In the genomic region with DNA sequence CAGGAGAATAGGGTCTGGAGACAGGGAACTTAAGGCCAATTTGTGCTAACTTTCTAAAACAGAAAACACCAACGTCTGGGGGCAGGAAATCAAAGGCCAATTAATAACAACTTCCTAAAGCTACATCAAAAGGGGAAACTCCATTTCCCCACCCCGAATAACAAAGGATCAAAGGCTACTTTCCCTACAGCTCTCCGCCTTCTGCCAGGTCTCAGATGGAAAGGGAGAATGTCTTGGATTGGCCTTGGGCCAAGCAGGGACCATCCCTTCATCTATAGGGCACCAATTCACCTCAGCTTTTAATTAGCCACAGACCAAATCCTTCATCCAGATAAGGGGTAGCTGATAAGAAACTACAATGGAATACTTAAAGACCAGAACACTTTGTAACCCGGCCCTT, we compare ENCODE assay signal across 9 cellular contexts.
"Had no signal": no experiment of that assay in that cellular context is flagged by ENCODE, and none has a peak within 500 bp of the region (broad histone marks: within the 10 kb centered on the region; RNA-seq: fewer than 3 reads in every experiment).

No MANE protein-coding gene starts in this region.

- H3K36me3 ChIP-seq: HAP-1 had no signal

- H3K9me3 ChIP-seq: HAP-1 had no signal

- H3K4me3 ChIP-seq: GM23338, HAP-1, K562 had no signal

- H3K27ac Mint-ChIP-seq: GM23338 had no signal

- H3K4me3 Mint-ChIP-seq: GM23338 had no signal

- H3K27ac ChIP-seq: HL-60 had no signal

- DNase-seq: H7, IMR-90, KG1 had no signal

- H3K4me1 ChIP-seq: HAP-1 had no signal

- H3K4me1 Mint-ChIP-seq: GM23338 had no signal

- ATAC-seq: GM23338, HCT116, HepG2, K562 had no signal
